20 cellular contexts compared by ENCODE assay signal in genomic region chr22:17862646-17863181, GRCh38.
DNase-seq lines count a peak whose midpoint lies in the region; TF ChIP-seq lines count a peak whose summit lies in the region.
"Had no signal": no experiment of that assay in that cellular context is flagged by ENCODE, and none has a peak within 500 bp of the region (broad histone marks: within the 10 kb centered on the region; RNA-seq: fewer than 3 reads in every experiment).

No MANE protein-coding gene starts in this region.

- no peak overlapping the region for H3K9ac ChIP-seq in BLaER1 treated with 17β-estradiol and CSF1 and Interleukin-3, amounts not matched to agents 10 nM and 100 nM
- H3K9ac ChIP-seq in KMS-11, result no peak overlapping the region

- intact Hi-C loops in esophagus muscularis mucosa (cut with DNase I), result no loop called here

- no peak overlapping the region for H2AFZ ChIP-seq in KMS-11 (ENCODE audit: low read depth)

- DNase-seq in SK-MEL-5 (ENCODE audit: low read depth, low spot score), result peak; percentile 33
- no peak for DNase-seq in esophagus muscularis mucosa (ENCODE audit: extremely low spot score)
- DNase-seq in activated CD4-positive, alpha-beta T cell treated with anti-CD3 and anti-CD28 coated beads for 48 hours, result no peak
- DNase-seq in DMS153 treated with DMSO at 0.1 percent for 48 hours (lab: John Stamatoyannopoulos, UW; ENCODE audit: unreplicated experiment), result no peak
- DNase-seq in mucosa of gallbladder (ENCODE audit: low spot score), result no peak
- no peak for DNase-seq in SHP77 treated with DMSO at 0.1 percent for 48 hours (lab: John Stamatoyannopoulos, UW)
- DNase-seq: Calu3; heart left ventricle; left colon; naive thymus-derived CD8-positive, alpha-beta T cell; NCI-H1048; NCI-H187 treated with DMSO at 0.1 percent for 48 hours; NCI-H748 treated with DMSO at 0.1 percent for 48 hours; SJCRH30; testis; WERI-Rb-1 had no signal

- no peak overlapping the region for H3K27ac ChIP-seq in BLaER1 treated with 17β-estradiol and CSF1 and Interleukin-3, amounts not matched to agents 10 nM and 100 nM
- H3K27ac ChIP-seq in KMS-11 (no peak overlapping the region), esophagus muscularis mucosa (replicated peaks in 1 of 4) (peak overlapping the region in 3 of 4 donors; percentile 18 to 84 (median 26))
- H3K27ac ChIP-seq: C4-2B, HL-60, SJCRH30, testis, WERI-Rb-1 had no signal

- no peaks in the 10 kb centered on the region for H3K79me2 ChIP-seq in KMS-11 (ENCODE audit: insufficient read depth, low read depth)

- in situ Hi-C loops in SK-MEL-5 (cut with HindIII; ENCODE audit: low pct_unique_long_range_greater_than_20kb, low sequenced_read_pairs), result no loop called here

- TF ChIP-seq POLR2A in esophagus muscularis mucosa (IDR thresholded peaks at IDR 0.05; ENCODE audit: low read depth), result no peak

- TF ChIP-seq EP300 in esophagus muscularis mucosa (IDR thresholded peaks at IDR 0.05), result no peak

- peaks cover 13 to 49% (median 39%) of the 10 kb centered on the region in 10 experiments for H3K4me1 ChIP-seq in BLaER1 treated with 17β-estradiol and CSF1 and Interleukin-3, amounts not matched to agents 10 nM and 100 nM
- H3K4me1 ChIP-seq in KMS-11 (ENCODE audit: low read depth, poor library complexity, severe bottlenecking) (peaks cover 21% of the 10 kb centered on the region), esophagus muscularis mucosa (peaks cover 35 to 52% (median 42%) of the 10 kb centered on the region in 4 donors)
- H3K4me1 ChIP-seq: SJCRH30 had no signal

- no peak for TF ChIP-seq CTCF in KMS-11 (conservative IDR thresholded peaks at IDR 0.05; ENCODE audit: low read depth, low read length)
- no peak for TF ChIP-seq CTCF in esophagus muscularis mucosa (IDR thresholded peaks at IDR 0.05)

- H3K4me3 ChIP-seq in BLaER1 treated with 17β-estradiol and CSF1 and Interleukin-3, amounts not matched to agents 10 nM and 100 nM, result no peak overlapping the region
- H3K4me3 ChIP-seq in KMS-11 (IDR thresholded peaks at IDR 0.05; ENCODE audit: insufficient read depth, low read depth, low read length) (no peak overlapping the region), esophagus muscularis mucosa (no peak overlapping the region)
- H3K4me3 ChIP-seq: heart left ventricle, SJCRH30, testis had no signal

- peak overlapping the region; percentile 16 to 53 (median 40); a peak in 17 of 22 replicates for H3K4me2 ChIP-seq in BLaER1 treated with 17β-estradiol and CSF1 and Interleukin-3, amounts not matched to agents 10 nM and 100 nM
- H3K4me2 ChIP-seq in KMS-11, result peak overlapping the region; percentile 9; the same call in 1 of the 2 replicates

- H3K27me3 ChIP-seq in BLaER1 treated with 17β-estradiol and CSF1 and Interleukin-3, amounts not matched to agents 10 nM and 100 nM, result no peaks in the 10 kb centered on the region
- H3K27me3 ChIP-seq in KMS-11 (ENCODE audit: insufficient read depth, low read depth) (no peaks in the 10 kb centered on the region), esophagus muscularis mucosa (no peaks in the 10 kb centered on the region)
- H3K27me3 ChIP-seq: heart left ventricle, SJCRH30, testis had no signal

- H3K9me3 ChIP-seq in BLaER1 treated with 17β-estradiol and CSF1 and Interleukin-3, amounts not matched to agents 10 nM and 100 nM (replicated peaks in 1 of 11), result no peaks in the 10 kb centered on the region
- no peaks in the 10 kb centered on the region for H3K9me3 ChIP-seq in esophagus muscularis mucosa
- H3K9me3 ChIP-seq: heart left ventricle, SJCRH30, testis had no signal

- peaks cover 17 to 63% (median 42%) of the 10 kb centered on the region in 11 experiments; a peak in 21 of 22 replicates for H3K36me3 ChIP-seq in BLaER1 treated with 17β-estradiol and CSF1 and Interleukin-3, amounts not matched to agents 10 nM and 100 nM
- H3K36me3 ChIP-seq in KMS-11 (ENCODE audit: insufficient read depth) (no peaks in the 10 kb centered on the region), esophagus muscularis mucosa (peaks cover 21 to 56% (median 44%) of the 10 kb centered on the region in 4 donors)

- H4K20me1 ChIP-seq in BLaER1 treated with 17β-estradiol and CSF1 and Interleukin-3, amounts not matched to agents 10 nM and 100 nM, result peaks cover 0 to 58% (median 3%) of the 10 kb centered on the region in 11 experiments; a peak in 9 of 22 replicates
- no peaks in the 10 kb centered on the region for H4K20me1 ChIP-seq in KMS-11 (ENCODE audit: insufficient read depth)

- WGBS in esophagus muscularis mucosa, result 84% methylated on average over 9 of the region's 9 CpGs

Comparison
In these comparisons a context has a peak if more than half of its experiments do, and no peak if none do; other contexts are left out.
1. H3K27ac ChIP-seq: peak in esophagus muscularis mucosa (3 of 4); none in BLaER1 treated with 17β-estradiol and CSF1 and Interleukin-3, amounts not matched to agents 10 nM and 100 nM (0 of 11) and KMS-11 (single experiment).